Comparison of ENCODE assay signal across 1 cellular context in genomic region chr10:103618027-103618385, GRCh38.
TF ChIP-seq lines count a peak whose summit lies in the region.

No MANE protein-coding gene starts in this region.

TF ChIP-seq in liver, 16 proteins besides CTCF, POLR2A, EP300 and RAD21:
- TF ChIP-seq REST (IDR thresholded peaks at IDR 0.05) = no peak
- TF ChIP-seq RXRA (IDR thresholded peaks at IDR 0.05) = no peak
- TF ChIP-seq EGR1 (IDR thresholded peaks at IDR 0.05; ENCODE audit: low read depth in 2 of 2) = no peak
- no peak for TF ChIP-seq FOXA2 (IDR thresholded peaks at IDR 0.05)
- no peak for TF ChIP-seq MAX (IDR thresholded peaks at IDR 0.05)
- TF ChIP-seq NR2F2 (IDR thresholded peaks at IDR 0.05) = no peak
- no peak for TF ChIP-seq FOXA1 (IDR thresholded peaks at IDR 0.05)
- TF ChIP-seq TAF1 (conservative IDR thresholded peaks at IDR 0.05) = no peak
- TF ChIP-seq HNF4G (IDR thresholded peaks at IDR 0.05) = no peak
- no peak for TF ChIP-seq YY1 (IDR thresholded peaks at IDR 0.05)
- no peak for TF ChIP-seq JUND (IDR thresholded peaks at IDR 0.05)
- no peak for TF ChIP-seq HNF4A (conservative IDR thresholded peaks at IDR 0.05)
- TF ChIP-seq GABPA (IDR thresholded peaks at IDR 0.05 in 1 of 2, conservative IDR thresholded peaks at IDR 0.05 in 1 of 2) = no peak
- TF ChIP-seq ATF3 (IDR thresholded peaks at IDR 0.05) = no peak
- no peak for TF ChIP-seq ZBTB33 (IDR thresholded peaks at IDR 0.05)
- no peak for TF ChIP-seq SP1 (IDR thresholded peaks at IDR 0.05)
